ENCODE assay signal across 8 cellular contexts in genomic region chr5:149732500-149733128, GRCh38. TPM values are rescaled to one million over a fixed set of nuclear protein-coding genes. Genes with fewer than 3 reads are reported as not detected.
A peak's percentile ranks its signal among the peaks of the same experiment; 100 is the strongest.
DNase-seq lines count a peak whose midpoint lies in the region; ATAC-seq and TF ChIP-seq lines count a peak whose summit lies in the region.

No MANE protein-coding gene starts in this region.

- H3K4me3 Mint-ChIP-seq in activated naive CD4-positive, alpha-beta T cell treated with anti-CD3 and anti-CD28 coated beads, Interleukin-2, amount 10 ng/mL, durations not matched to agents 7 days and 5 days = peak overlapping the region; percentile 83
- peak overlapping the region; percentile 78 for H3K4me3 Mint-ChIP-seq in chondrocyte (ENCODE audit: unreplicated experiment)
- peak overlapping the region; percentile 94 for H3K4me3 Mint-ChIP-seq in memory B cell

- H3K4me1 ChIP-seq in urinary bladder (ENCODE audit: insufficient read depth) = no peaks in the 10 kb centered on the region

- peak overlapping the region; percentile 88 for H3K27ac ChIP-seq in urinary bladder (ENCODE audit: low read depth)

- H3K27me3 Mint-ChIP-seq in activated naive CD4-positive, alpha-beta T cell treated with anti-CD3 and anti-CD28 coated beads, Interleukin-2, amount 10 ng/mL, durations not matched to agents 7 days and 5 days = peaks cover 27% of the 10 kb centered on the region
- H3K27me3 Mint-ChIP-seq in chondrocyte (ENCODE audit: low read depth) (no peaks in the 10 kb centered on the region), memory B cell (no peaks in the 10 kb centered on the region)

- DNase-seq in activated naive CD4-positive, alpha-beta T cell treated with anti-CD3 and anti-CD28 coated beads, Interleukin-2, amount 10 ng/mL, durations not matched to agents 7 days and 5 days = no peak
- DNase-seq in activated naive CD4-positive, alpha-beta T cell (lab: John Stamatoyannopoulos, UW) = no peak
- DNase-seq in chondrocyte (ENCODE audit: low spot score) (no peak), memory B cell (ENCODE audit: low spot score in 2 of 2) (no peak), cerebellum (ENCODE audit: low spot score) (no peak), hepatic stellate cell (ENCODE audit: low spot score) (no peak)

- no peaks in the 10 kb centered on the region for H3K36me3 ChIP-seq in urinary bladder (ENCODE audit: insufficient read depth)

- H3K27ac Mint-ChIP-seq in activated naive CD4-positive, alpha-beta T cell treated with anti-CD3 and anti-CD28 coated beads, Interleukin-2, amount 10 ng/mL, durations not matched to agents 7 days and 5 days = no peak overlapping the region
- no peak overlapping the region for H3K27ac Mint-ChIP-seq in chondrocyte (ENCODE audit: unreplicated experiment)
- H3K27ac Mint-ChIP-seq in memory B cell = peak overlapping the region; percentile 88

- peaks cover 7% of the 10 kb centered on the region for H3K4me1 Mint-ChIP-seq in activated naive CD4-positive, alpha-beta T cell treated with anti-CD3 and anti-CD28 coated beads, Interleukin-2, amount 10 ng/mL, durations not matched to agents 7 days and 5 days
- H3K4me1 Mint-ChIP-seq in chondrocyte (ENCODE audit: low read depth) (peaks cover 9% of the 10 kb centered on the region), memory B cell (peaks cover 20% of the 10 kb centered on the region)

- TF ChIP-seq CTCF in chondrocyte (IDR thresholded peaks at IDR 0.05) = no peak

- CTCF ChIA-PET in activated naive CD4-positive, alpha-beta T cell treated with anti-CD3 and anti-CD28 coated beads, Interleukin-2, amount 10 ng/mL, durations not matched to agents 7 days and 5 days (lab: Charles Lee) = interaction anchor here (1.4 kb wide), 1 partner anchor 65 kb away, joined by 3 read pairs; no protein-coding TSS in a partner anchor

- 27% methylated on average over 11 of the region's 11 CpGs for WGBS in urinary bladder

- ATAC-seq in memory B cell (ENCODE audit: low read depth) = no peak
- no peak for ATAC-seq in GM21515 (IDR thresholded peaks at IDR 0.05; ENCODE audit: unreplicated experiment)

- no peaks in the 10 kb centered on the region for H3K36me3 Mint-ChIP-seq in activated naive CD4-positive, alpha-beta T cell treated with anti-CD3 and anti-CD28 coated beads, Interleukin-2, amount 10 ng/mL, durations not matched to agents 7 days and 5 days
- H3K36me3 Mint-ChIP-seq in chondrocyte (ENCODE audit: low read depth) (no peaks in the 10 kb centered on the region), memory B cell (no peaks in the 10 kb centered on the region)

- H3K9me3 Mint-ChIP-seq in activated naive CD4-positive, alpha-beta T cell treated with anti-CD3 and anti-CD28 coated beads, Interleukin-2, amount 10 ng/mL, durations not matched to agents 7 days and 5 days = no peaks in the 10 kb centered on the region
- H3K9me3 Mint-ChIP-seq in chondrocyte (ENCODE audit: low read depth) (no peaks in the 10 kb centered on the region), memory B cell (no peaks in the 10 kb centered on the region)

- peak overlapping the region; percentile 83 for H3K4me3 ChIP-seq in urinary bladder (ENCODE audit: low read depth, low read length)

RNA-seq across cellular contexts. Expression of gene PPARGC1B, which starts 2.5 kb away (rescaled TPM):
- total RNA-seq in chondrocyte (1.9 to 2.8 TPM (median 1.9 TPM) in 3 replicates), urinary bladder (3.9 TPM), cerebellum (3.2 TPM)
- 7.6 TPM for polyA plus RNA-seq in urinary bladder
